Comparison of ENCODE assay signal across 13 cellular contexts in genomic region chr6:24824142-24824755, GRCh38. TPM values are rescaled to one million over a fixed set of nuclear protein-coding genes. Genes with fewer than 3 reads are reported as not detected.
DNase-seq lines count a peak whose midpoint lies in the region; ATAC-seq and TF ChIP-seq lines count a peak whose summit lies in the region.
"Had no signal": no experiment of that assay in that cellular context is flagged by ENCODE, and none has a peak within 500 bp of the region (broad histone marks: within the 10 kb centered on the region; RNA-seq: fewer than 3 reads in every experiment).

No MANE protein-coding gene starts in this region.

- no peaks in the 10 kb centered on the region for H3K9me3 Mint-ChIP-seq in activated T-cell treated with anti-CD3 and anti-CD28 coated beads, Interleukin-2, amount 50 U/mL, for 72 hours
- no peaks in the 10 kb centered on the region for H3K9me3 Mint-ChIP-seq in stimulated activated memory B cell treated with anti-CD40 and anti-IgM and Interleukin-4, amounts not matched to agents 10 μg/mL and 1 μg/mL and 100 μg/mL, for 72 hours

- H3K4me1 Mint-ChIP-seq in activated T-cell treated with anti-CD3 and anti-CD28 coated beads, Interleukin-2, amount 50 U/mL, for 72 hours (ENCODE audit: low read depth) = peaks cover 11% of the 10 kb centered on the region
- no peaks in the 10 kb centered on the region for H3K4me1 Mint-ChIP-seq in stimulated activated memory B cell treated with anti-CD40 and anti-IgM and Interleukin-4, amounts not matched to agents 10 μg/mL and 1 μg/mL and 100 μg/mL, for 72 hours

- no peak overlapping the region for H3K4me3 ChIP-seq in foreskin fibroblast (ENCODE audit: low read depth in 1 of 2, low read length in 2 of 2)
- H3K4me3 ChIP-seq: dorsolateral prefrontal cortex, left lung, thoracic aorta had no signal

- no peak for TF ChIP-seq CTCF in foreskin fibroblast (IDR thresholded peaks at IDR 0.05; ENCODE audit: low read depth, low read length)

- no peaks in the 10 kb centered on the region for H3K27me3 Mint-ChIP-seq in activated T-cell treated with anti-CD3 and anti-CD28 coated beads, Interleukin-2, amount 50 U/mL, for 72 hours (ENCODE audit: low read depth)
- no peaks in the 10 kb centered on the region for H3K27me3 Mint-ChIP-seq in stimulated activated memory B cell treated with anti-CD40 and anti-IgM and Interleukin-4, amounts not matched to agents 10 μg/mL and 1 μg/mL and 100 μg/mL, for 72 hours

- no peak for ATAC-seq in activated T-cell treated with anti-CD3 and anti-CD28 coated beads, Interleukin-2, amount 50 U/mL, for 72 hours (replicated peaks in 1 of 2)
- no peak for ATAC-seq in stimulated activated memory B cell treated with anti-CD40 and anti-IgM and Interleukin-4, amounts not matched to agents 10 μg/mL and 1 μg/mL and 100 μg/mL, for 72 hours
- no peak for ATAC-seq in GM21390 (IDR thresholded peaks at IDR 0.05; ENCODE audit: unreplicated experiment)
- ATAC-seq: left lung had no signal

- DNase-seq in activated T-cell treated with anti-CD3 and anti-CD28 coated beads, Interleukin-2, amount 50 U/mL, for 72 hours = no peak
- no peak for DNase-seq in activated T-cell treated with anti-CD3 and anti-CD28 coated beads, Interleukin-2, amount 50 U/mL, for 1 hour
- DNase-seq in SK-N-DZ (ENCODE audit: low spot score) (peak; percentile 29), foreskin fibroblast (peak; percentile 29 to 60), NCI-H748 treated with DMSO at 0.1 percent for 48 hours (lab: John Stamatoyannopoulos, UW) (no peak), NCI-H2196 (lab: John Stamatoyannopoulos, UW; ENCODE audit: unreplicated experiment) (no peak)
- DNase-seq: dorsolateral prefrontal cortex, left lung, NCI-H1436 treated with DMSO at 0.1 percent for 48 hours had no signal

- no peak overlapping the region for H3K4me3 Mint-ChIP-seq in activated T-cell treated with anti-CD3 and anti-CD28 coated beads, Interleukin-2, amount 50 U/mL, for 72 hours
- H3K4me3 Mint-ChIP-seq in stimulated activated memory B cell treated with anti-CD40 and anti-IgM and Interleukin-4, amounts not matched to agents 10 μg/mL and 1 μg/mL and 100 μg/mL, for 72 hours = no peak overlapping the region

- H3K27ac Mint-ChIP-seq in activated T-cell treated with anti-CD3 and anti-CD28 coated beads, Interleukin-2, amount 50 U/mL, for 72 hours = peak overlapping the region; percentile 51
- H3K27ac Mint-ChIP-seq in stimulated activated memory B cell treated with anti-CD40 and anti-IgM and Interleukin-4, amounts not matched to agents 10 μg/mL and 1 μg/mL and 100 μg/mL, for 72 hours = peak overlapping the region; percentile 35

- peaks cover 12 to 22% of the 10 kb centered on the region in 2 donors for H3K36me3 Mint-ChIP-seq in activated T-cell treated with anti-CD3 and anti-CD28 coated beads, Interleukin-2, amount 50 U/mL, for 72 hours (ENCODE audit: insufficient read depth in 2 of 2)
- peaks cover 50% of the 10 kb centered on the region for H3K36me3 Mint-ChIP-seq in stimulated activated memory B cell treated with anti-CD40 and anti-IgM and Interleukin-4, amounts not matched to agents 10 μg/mL and 1 μg/mL and 100 μg/mL, for 72 hours

RNA-seq across cellular contexts. Expression of gene ARMH2, which starts 25.5 kb away (rescaled TPM):
- not detected for total RNA-seq in activated T-cell treated with anti-CD3 and anti-CD28 coated beads, Interleukin-2, amount 50 U/mL, for 72 hours
- not detected in 2 replicates for polyA plus RNA-seq in SK-N-DZ (2014; cell fraction: cytosol; rRNA removed)
- polyA plus RNA-seq in SK-N-DZ (2014; cell fraction: nucleus; rRNA removed) = not detected in 2 replicates
- total RNA-seq: astrocyte, thoracic aorta had no signal

RNA-seq across cellular contexts. Expression of gene GMNN, which starts 49.5 kb away (rescaled TPM):
- 10 to 100 TPM; 50.8 to 58.5 TPM for total RNA-seq in activated T-cell treated with anti-CD3 and anti-CD28 coated beads, Interleukin-2, amount 50 U/mL, for 72 hours
- 120 and 126 TPM in 2 replicates for polyA plus RNA-seq in SK-N-DZ (2014; cell fraction: cytosol; rRNA removed)
- polyA plus RNA-seq in SK-N-DZ (2014; cell fraction: nucleus; rRNA removed) = 85.4 and 98.3 TPM in 2 replicates

Comparison
In these comparisons a context has a peak if more than half of its experiments do, and no peak if none do; other contexts are left out.
1. DNase-seq: peak in SK-N-DZ (single experiment) and foreskin fibroblast (2 of 2); none in activated T-cell treated with anti-CD3 and anti-CD28 coated beads, Interleukin-2, amount 50 U/mL, for 72 hours (0 of 2), activated T-cell treated with anti-CD3 and anti-CD28 coated beads, Interleukin-2, amount 50 U/mL, for 1 hour (single experiment), NCI-H748 treated with DMSO at 0.1 percent for 48 hours (single experiment) and NCI-H2196 (single experiment).